11 cellular contexts compared by ENCODE assay signal in the genomic region with DNA sequence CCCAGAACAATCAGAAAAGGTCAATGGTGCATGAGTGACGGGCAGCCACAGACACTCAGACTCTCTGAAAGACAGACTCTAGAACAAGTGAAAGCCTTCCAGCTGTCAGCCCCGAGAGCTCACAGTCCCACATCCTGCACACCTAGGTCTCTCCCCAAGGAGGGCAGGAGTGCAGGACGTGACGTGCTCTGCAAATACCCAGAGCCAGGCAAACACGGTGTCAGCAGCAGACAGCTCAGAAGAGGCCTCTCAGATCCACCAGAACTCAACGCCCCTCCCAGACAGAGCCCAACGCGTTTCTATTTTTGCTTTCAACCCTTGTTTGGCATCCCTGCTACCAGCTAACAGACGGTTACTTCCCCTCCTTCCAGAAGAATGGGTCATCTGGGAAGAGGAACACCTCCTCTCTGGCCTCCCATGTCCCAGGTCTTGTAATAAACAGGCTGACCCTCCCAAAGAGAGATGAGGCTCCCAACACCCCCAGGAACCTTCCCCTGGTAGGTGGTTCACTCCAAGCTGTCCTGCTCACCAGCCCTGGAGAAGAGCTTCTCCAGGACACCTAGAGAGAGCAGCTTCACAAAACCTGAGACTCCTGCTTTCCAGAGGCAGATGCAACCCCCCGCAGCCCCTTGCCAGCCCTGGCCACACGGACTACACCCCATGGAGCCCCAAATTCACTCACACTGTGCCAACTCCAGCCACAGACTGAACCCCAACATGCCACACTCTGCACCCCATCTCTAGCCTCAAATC. TPM values are rescaled to one million over a fixed set of nuclear protein-coding genes. Genes with fewer than 3 reads are reported as not detected.
DNase-seq lines count a peak whose midpoint lies in the region; ATAC-seq and TF ChIP-seq lines count a peak whose summit lies in the region.
"Had no signal": no experiment of that assay in that cellular context is flagged by ENCODE, and none has a peak within 500 bp of the region (broad histone marks: within the 10 kb centered on the region; RNA-seq: fewer than 3 reads in every experiment).

No MANE protein-coding gene starts in this region.

- H3K27me3 Mint-ChIP-seq in activated T-helper 1 cell treated with anti-CD3 and anti-CD28 coated beads, Interleukin-12 subunit alpha, Interleukin-12 subunit beta, Interleukin-2, Interleukin-4 antibody, amounts not matched to agents 30 ng/mL and 10 ng/mL and 1 ng/mL, durations not matched to agents 14 hours and 24 hours and 36 hours (ENCODE audit: insufficient read depth): peaks cover 11% of the 10 kb centered on the region

- peak overlapping the region; percentile 34 for H3K27ac Mint-ChIP-seq in activated T-helper 1 cell treated with anti-CD3 and anti-CD28 coated beads, Interleukin-12 subunit alpha, Interleukin-12 subunit beta, Interleukin-2, Interleukin-4 antibody, amounts not matched to agents 30 ng/mL and 10 ng/mL and 1 ng/mL, durations not matched to agents 14 hours and 24 hours and 36 hours

- peak overlapping the region; percentile 5 for H3K4me3 Mint-ChIP-seq in activated T-helper 1 cell treated with anti-CD3 and anti-CD28 coated beads, Interleukin-12 subunit alpha, Interleukin-12 subunit beta, Interleukin-2, Interleukin-4 antibody, amounts not matched to agents 30 ng/mL and 10 ng/mL and 1 ng/mL, durations not matched to agents 14 hours and 24 hours and 36 hours

- intact Hi-C loops in activated T-helper 1 cell treated with anti-CD3 and anti-CD28 coated beads, Interleukin-12 subunit alpha, Interleukin-12 subunit beta, Interleukin-2, Interleukin-4 antibody, amounts not matched to agents 30 ng/mL and 10 ng/mL and 1 ng/mL, durations not matched to agents 14 hours and 24 hours and 36 hours (cut with micrococcal nuclease): no loop called here

- DNase-seq in GM12864 (ENCODE audit: low read depth): peak; percentile 16
- peak; percentile 29 for DNase-seq in activated T-helper 1 cell treated with anti-CD3 and anti-CD28 coated beads, Interleukin-12 subunit alpha, Interleukin-12 subunit beta, Interleukin-2, Interleukin-4 antibody, amounts not matched to agents 30 ng/mL and 10 ng/mL and 1 ng/mL, durations not matched to agents 14 hours and 24 hours and 36 hours (ENCODE audit: low spot score)
- DNase-seq in middle frontal gyrus (ENCODE audit: extremely low spot score, low spot score): peak; percentile 30
- no peak for DNase-seq in EL
- no peak for DNase-seq in DMS 273 treated with DMSO at 0.1 percent for 48 hours (lab: John Stamatoyannopoulos, UW)
- no peak for DNase-seq in GM13977 (ENCODE audit: low spot score)
- DNase-seq: effector memory CD4-positive, alpha-beta T cell; NCI-H524 treated with DMSO at 0.1 percent for 48 hours had no signal

- no peaks in the 10 kb centered on the region for H3K36me3 Mint-ChIP-seq in activated T-helper 1 cell treated with anti-CD3 and anti-CD28 coated beads, Interleukin-12 subunit alpha, Interleukin-12 subunit beta, Interleukin-2, Interleukin-4 antibody, amounts not matched to agents 30 ng/mL and 10 ng/mL and 1 ng/mL, durations not matched to agents 14 hours and 24 hours and 36 hours (ENCODE audit: low read depth)

- H3K9me3 Mint-ChIP-seq in activated T-helper 1 cell treated with anti-CD3 and anti-CD28 coated beads, Interleukin-12 subunit alpha, Interleukin-12 subunit beta, Interleukin-2, Interleukin-4 antibody, amounts not matched to agents 30 ng/mL and 10 ng/mL and 1 ng/mL, durations not matched to agents 14 hours and 24 hours and 36 hours: no peaks in the 10 kb centered on the region

- TF ChIP-seq CTCF in GM12864 (IDR thresholded peaks at IDR 0.05; ENCODE audit: low read depth, low read length, missing control alignments) (no peak), GM13977 (IDR thresholded peaks at IDR 0.05; ENCODE audit: extremely low read depth, insufficient read depth, missing control alignments) (no peak)

- no peak overlapping the region for H3K4me3 ChIP-seq in GM12864 (ENCODE audit: low read depth, low read length)
- H3K4me3 ChIP-seq: lung had no signal

- in situ Hi-C loops in GM13977 (cut with MboI; ENCODE audit: low pct_unique_long_range_greater_than_20kb, low sequenced_read_pairs, unreplicated experiment): no loop called here

- peaks cover 12% of the 10 kb centered on the region for H3K4me1 Mint-ChIP-seq in activated T-helper 1 cell treated with anti-CD3 and anti-CD28 coated beads, Interleukin-12 subunit alpha, Interleukin-12 subunit beta, Interleukin-2, Interleukin-4 antibody, amounts not matched to agents 30 ng/mL and 10 ng/mL and 1 ng/mL, durations not matched to agents 14 hours and 24 hours and 36 hours (ENCODE audit: low read depth)

- ATAC-seq in GM21786 (IDR thresholded peaks at IDR 0.05; ENCODE audit: unreplicated experiment) (peak; percentile 72), HG02884 (IDR thresholded peaks at IDR 0.05; ENCODE audit: unreplicated experiment) (no peak)

RNA-seq across cellular contexts. Expression of a gene that starts 7.6 kb away (rescaled TPM):
- 0.65 and 0.81 TPM in 2 replicates for total RNA-seq in activated T-helper 1 cell treated with anti-CD3 and anti-CD28 coated beads, Interleukin-12 subunit alpha, Interleukin-12 subunit beta, Interleukin-2, Interleukin-4 antibody, amounts not matched to agents 30 ng/mL and 10 ng/mL and 1 ng/mL, durations not matched to agents 14 hours and 24 hours and 36 hours

Comparison
In these comparisons a context has a peak if more than half of its experiments do, and no peak if none do; other contexts are left out.
1. DNase-seq: peak in GM12864 (single experiment), activated T-helper 1 cell treated with anti-CD3 and anti-CD28 coated beads, Interleukin-12 subunit alpha, Interleukin-12 subunit beta, Interleukin-2, Interleukin-4 antibody, amounts not matched to agents 30 ng/mL and 10 ng/mL and 1 ng/mL, durations not matched to agents 14 hours and 24 hours and 36 hours (single experiment) and middle frontal gyrus (single experiment); none in EL (single experiment), DMS 273 treated with DMSO at 0.1 percent for 48 hours (single experiment) and GM13977 (single experiment).